ENCODE assay signal across 8 cellular contexts in genomic region chr19:2051771-2052704, GRCh38. TPM values are rescaled to one million over a fixed set of nuclear protein-coding genes. Genes with fewer than 3 reads are reported as not detected.
DNase-seq lines count a peak whose midpoint lies in the region; ATAC-seq and TF ChIP-seq lines count a peak whose summit lies in the region.

No MANE protein-coding gene starts in this region.

- H2AFZ ChIP-seq in hepatocyte = no peak overlapping the region

- DNase-seq in HL-60 (ENCODE audit: low read depth in 1 of 2, low spot score in 1 of 2) (no peak), hepatocyte (ENCODE audit: low spot score) (peak; percentile 22), NCI-H1417 treated with DMSO at 0.1 percent for 48 hours (lab: John Stamatoyannopoulos, UW) (no peak), NCI-H1092 (lab: John Stamatoyannopoulos, UW) (no peak)
- DNase-seq in activated T-cell treated with anti-CD3 and anti-CD28 coated beads, Interleukin-2, amount 50 U/mL, for 72 hours = peak; percentile 49 to 50
- peak; percentile 19 for DNase-seq in stimulated activated naive CD4-positive, alpha-beta T cell treated with Interleukin-2 at 50 U/mL for 16 hours (lab: John Stamatoyannopoulos, UW)

- H3K4me3 ChIP-seq in BLaER1 (peak overlapping the region; percentile 88), HL-60 (replicated peaks; ENCODE audit: insufficient read depth, low read length) (no peak overlapping the region), hepatocyte (no peak overlapping the region)

- H3K27me3 ChIP-seq in BLaER1 (no peaks in the 10 kb centered on the region), HL-60 (ENCODE audit: insufficient read depth, poor library complexity, severe bottlenecking) (no peaks in the 10 kb centered on the region), hepatocyte (no peaks in the 10 kb centered on the region)

- H3K4me2 ChIP-seq in BLaER1 = peak overlapping the region; percentile 88
- peak overlapping the region; percentile 90 for H3K4me2 ChIP-seq in hepatocyte

- TF ChIP-seq CTCF in HL-60 (IDR thresholded peaks at IDR 0.05; ENCODE audit: insufficient read depth, low read length) = no peak
- TF ChIP-seq CTCF in hepatocyte (IDR thresholded peaks at IDR 0.05; ENCODE audit: poor library complexity) = no peak

- peak overlapping the region; percentile 74 to 82 for H3K4me3 Mint-ChIP-seq in activated T-cell treated with anti-CD3 and anti-CD28 coated beads, Interleukin-2, amount 50 U/mL, for 72 hours

- H3K4me1 ChIP-seq in BLaER1 = peaks cover 84% of the 10 kb centered on the region
- peaks cover 40% of the 10 kb centered on the region for H3K4me1 ChIP-seq in hepatocyte (ENCODE audit: insufficient read depth)

- H3K9me3 Mint-ChIP-seq in activated T-cell treated with anti-CD3 and anti-CD28 coated beads, Interleukin-2, amount 50 U/mL, for 72 hours = no peaks in the 10 kb centered on the region

- H3K9me2 ChIP-seq in hepatocyte (replicated peaks; ENCODE audit: insufficient read depth) = no peaks in the 10 kb centered on the region

- H3K9me3 ChIP-seq in BLaER1 (no peaks in the 10 kb centered on the region), hepatocyte (ENCODE audit: low read depth) (no peaks in the 10 kb centered on the region)

- no peak for ATAC-seq in activated T-cell treated with anti-CD3 and anti-CD28 coated beads, Interleukin-2, amount 50 U/mL, for 72 hours (replicated peaks in 1 of 2)
- no peak for ATAC-seq in GM21390 (IDR thresholded peaks at IDR 0.05; ENCODE audit: unreplicated experiment)

- peaks cover 36% of the 10 kb centered on the region for H3K79me2 ChIP-seq in hepatocyte

- H3K27ac Mint-ChIP-seq in activated T-cell treated with anti-CD3 and anti-CD28 coated beads, Interleukin-2, amount 50 U/mL, for 72 hours = peak overlapping the region; percentile 82

- peaks cover 25% of the 10 kb centered on the region for H3K36me3 ChIP-seq in BLaER1
- H3K36me3 ChIP-seq in hepatocyte (replicated peaks; ENCODE audit: insufficient read depth, low read depth) = no peaks in the 10 kb centered on the region

- WGBS in hepatocyte (ENCODE audit: low lambda C conversion rate, missing lambda C conversion rate) = 89% methylated on average over 17 of the region's 18 CpGs

- H3K4me1 Mint-ChIP-seq in activated T-cell treated with anti-CD3 and anti-CD28 coated beads, Interleukin-2, amount 50 U/mL, for 72 hours (ENCODE audit: low read depth) = peaks cover 55% of the 10 kb centered on the region

- H4K20me1 ChIP-seq in BLaER1 = peaks cover 36% of the 10 kb centered on the region
- H4K20me1 ChIP-seq in hepatocyte (ENCODE audit: insufficient read depth, poor library complexity, severe bottlenecking) = peaks cover 36% of the 10 kb centered on the region

- peak overlapping the region; percentile 82 for H3K27ac ChIP-seq in BLaER1
- peak overlapping the region; percentile 74 for H3K27ac ChIP-seq in HL-60 (replicated peaks)
- H3K27ac ChIP-seq in hepatocyte = peak overlapping the region; percentile 75

- H3K27me3 Mint-ChIP-seq in activated T-cell treated with anti-CD3 and anti-CD28 coated beads, Interleukin-2, amount 50 U/mL, for 72 hours (ENCODE audit: low read depth) = no peaks in the 10 kb centered on the region

- H3K9ac ChIP-seq in BLaER1 = peak overlapping the region; percentile 55

- peaks cover 0 to 1% of the 10 kb centered on the region in 2 donors for H3K36me3 Mint-ChIP-seq in activated T-cell treated with anti-CD3 and anti-CD28 coated beads, Interleukin-2, amount 50 U/mL, for 72 hours (ENCODE audit: insufficient read depth in 2 of 2)

RNA-seq across cellular contexts. Expression of gene MKNK2, which starts 1.0 kb away (rescaled TPM):
- 100 to 1,000 TPM; 120 to 121 TPM for total RNA-seq in activated T-cell treated with anti-CD3 and anti-CD28 coated beads, Interleukin-2, amount 50 U/mL, for 72 hours
- 90.4 and 98.2 TPM in 2 replicates for total RNA-seq in hepatocyte
- polyA plus RNA-seq in hepatocyte = 126 and 136 TPM in 2 replicates

RNA-seq across cellular contexts. Expression of gene BTBD2, which starts 36.5 kb away (rescaled TPM):
- 10 to 100 TPM; 48.7 to 56.2 TPM for total RNA-seq in activated T-cell treated with anti-CD3 and anti-CD28 coated beads, Interleukin-2, amount 50 U/mL, for 72 hours
- 56.4 and 62.1 TPM in 2 replicates for total RNA-seq in hepatocyte
- polyA plus RNA-seq in hepatocyte = 71.1 and 76.0 TPM in 2 replicates

RNA-seq across cellular contexts. Expression of gene MOB3A, which starts 44.1 kb away (rescaled TPM):
- 100 to 1,000 TPM; 129 to 134 TPM for total RNA-seq in activated T-cell treated with anti-CD3 and anti-CD28 coated beads, Interleukin-2, amount 50 U/mL, for 72 hours
- 13.5 and 15.7 TPM in 2 replicates for total RNA-seq in hepatocyte
- polyA plus RNA-seq in hepatocyte = 25.1 and 27.7 TPM in 2 replicates

RNA-seq across cellular contexts. Expression of gene IZUMO4, which starts 44.7 kb away (rescaled TPM):
- total RNA-seq in activated T-cell treated with anti-CD3 and anti-CD28 coated beads, Interleukin-2, amount 50 U/mL, for 72 hours = 10 to 100 TPM; 28.5 to 36.9 TPM
- total RNA-seq in hepatocyte = 0.44 and 1.4 TPM in 2 replicates
- polyA plus RNA-seq in hepatocyte = 2.8 and 4.0 TPM in 2 replicates

Comparison
In these comparisons a context has a peak if more than half of its experiments do, and no peak if none do; other contexts are left out.
1. DNase-seq: peak in activated T-cell treated with anti-CD3 and anti-CD28 coated beads, Interleukin-2, amount 50 U/mL, for 72 hours (2 of 2), hepatocyte (single experiment) and stimulated activated naive CD4-positive, alpha-beta T cell treated with Interleukin-2 at 50 U/mL for 16 hours (single experiment); none in HL-60 (0 of 2), NCI-H1417 treated with DMSO at 0.1 percent for 48 hours (single experiment) and NCI-H1092 (single experiment).
2. Peak in every context shown above with its lines, with median percentiles within 50 percentile points of each other: H3K27ac ChIP-seq.